8 cellular contexts compared by ENCODE assay signal in the genomic region with DNA sequence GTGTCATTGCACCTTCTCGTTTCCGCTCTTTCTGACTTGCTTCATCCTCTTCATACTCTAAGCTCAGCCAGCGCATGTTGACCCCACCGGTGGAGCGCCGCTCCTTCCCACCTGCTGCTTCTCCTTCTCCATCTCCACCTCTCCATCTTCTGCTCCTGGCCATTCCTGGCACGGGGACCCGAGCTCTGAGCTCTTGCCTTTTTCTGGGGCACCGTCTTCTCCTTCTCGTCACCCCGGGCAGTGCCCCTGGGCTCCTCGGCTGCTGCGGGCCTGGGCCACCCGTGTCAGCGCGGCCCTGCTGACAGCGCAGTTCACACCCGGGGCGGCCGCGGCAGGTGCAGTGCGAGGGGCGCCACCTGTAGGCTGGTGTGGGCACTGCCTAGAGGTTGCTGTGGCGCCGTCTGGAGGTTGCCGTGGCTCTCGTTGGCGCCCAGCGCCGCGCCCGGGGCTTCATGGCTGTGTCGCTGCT. TPM values are rescaled to one million over a fixed set of nuclear protein-coding genes. Genes with fewer than 3 reads are reported as not detected.
A peak's percentile ranks its signal among the peaks of the same experiment; 100 is the strongest.
DNase-seq lines count a peak whose midpoint lies in the region; ATAC-seq, FAIRE-seq and TF ChIP-seq lines count a peak whose summit lies in the region.
"Not testable (repeated sequence)": the region's sequence is repeated elsewhere in the genome, so short reads cannot be mapped to it uniquely, and the experiment has no call there.
"Had no signal": no experiment of that assay in that cellular context is flagged by ENCODE, and none has a peak within 500 bp of the region (broad histone marks: within the 10 kb centered on the region; RNA-seq: fewer than 3 reads in every experiment).

No MANE protein-coding gene starts in this region.

- not testable (repeated sequence) for H3K79me2 ChIP-seq in GM12878 (ENCODE audit: control insufficient read depth, insufficient read depth, low read length)

- intact Hi-C loops in GM12878 (cut with micrococcal nuclease; ENCODE audit: unreplicated experiment); left lung (cut with DNase I): not testable (repeated sequence)

- H4K20me1 ChIP-seq in GM12878 (ENCODE audit: control insufficient read depth, insufficient read depth): not testable (repeated sequence)

- TF ChIP-seq EP300 in GM12878 (IDR thresholded peaks at IDR 0.05; ENCODE audit: borderline replicate concordance in 1 of 2, control insufficient read depth in 1 of 2, low read depth in 2 of 2, low read length in 2 of 2): not testable (repeated sequence)

- H3K9ac ChIP-seq in GM12878 (ENCODE audit: control insufficient read depth, insufficient read depth, low read length): not testable (repeated sequence)

- FAIRE-seq in GM12878 (lab: Jason Lieb, UNC): not testable (repeated sequence)

- not testable (repeated sequence) for H3K4me1 ChIP-seq in GM12878 (ENCODE audit: control insufficient read depth, insufficient read depth, low read length); left lung

- not testable (repeated sequence) for H3K4me2 ChIP-seq in GM12878 (ENCODE audit: control insufficient read depth, insufficient read depth)

- POLR2A ChIA-PET in activated CD4-positive, alpha-beta T cell treated with anti-CD3 and anti-CD28 coated beads, Interleukin-2, amount 10 ng/mL, durations not matched to agents 7 days and 5 days (lab: Charles Lee); GM12878 (lab: Charles Lee): not testable (repeated sequence)

- CTCF ChIA-PET in activated CD4-positive, alpha-beta T cell treated with anti-CD3 and anti-CD28 coated beads, Interleukin-2, amount 10 ng/mL, durations not matched to agents 7 days and 5 days (lab: Charles Lee); GM12878 (lab: Yijun Ruan, JAX): not testable (repeated sequence)

- H3K27me3 Mint-ChIP-seq in activated CD4-positive, alpha-beta T cell treated with anti-CD3 and anti-CD28 coated beads, Interleukin-2, amount 10 ng/mL, durations not matched to agents 7 days and 5 days: not testable (repeated sequence)

- H3K9me3 Mint-ChIP-seq in activated CD4-positive, alpha-beta T cell treated with anti-CD3 and anti-CD28 coated beads, Interleukin-2, amount 10 ng/mL, durations not matched to agents 7 days and 5 days: not testable (repeated sequence)

- not testable (repeated sequence) for H3K4me3 ChIP-seq in GM12878, left lung

- not testable (repeated sequence) for H3K4me3 Mint-ChIP-seq in activated CD4-positive, alpha-beta T cell treated with anti-CD3 and anti-CD28 coated beads, Interleukin-2, amount 10 ng/mL, durations not matched to agents 7 days and 5 days

- in situ Hi-C loops in GM12878 (cut with MboI): not testable (repeated sequence)

- SMC1A ChIA-PET in GM12878 (lab: Charles Lee; ENCODE audit: uncharacterized antibody, unreplicated experiment): not testable (repeated sequence)

- TF ChIP-seq CTCF in GM12878 (IDR thresholded peaks at IDR 0.05 in 2 of 3, conservative IDR thresholded peaks at IDR 0.05 in 1 of 3; ENCODE audit: control insufficient read depth in 2 of 3, extremely low read depth in 1 of 3, insufficient read depth in 1 of 3, low read depth in 3 of 3, low read length in 3 of 3): 0 out of 6 replicates have a peak, but pooled peaks of 1 of the 3 experiments have one; percentile 2
- peak; percentile 7 to 10 for TF ChIP-seq CTCF in left lung (IDR thresholded peaks at IDR 0.05)

- RAD21 ChIA-PET in GM12878 (lab: Charles Lee; ENCODE audit: unreplicated experiment): not testable (repeated sequence)

- not testable (repeated sequence) for TF ChIP-seq POLR2A in GM12878 (IDR thresholded peaks at IDR 0.05; ENCODE audit: low read depth, low read length)

- H3K27ac ChIP-seq in GM12878 (ENCODE audit: control insufficient read depth, insufficient read depth); left lung: not testable (repeated sequence)

- peak overlapping the region; percentile 57 for H3K27ac Mint-ChIP-seq in activated CD4-positive, alpha-beta T cell treated with anti-CD3 and anti-CD28 coated beads, Interleukin-2, amount 10 ng/mL, durations not matched to agents 7 days and 5 days

- H3K36me3 Mint-ChIP-seq in activated CD4-positive, alpha-beta T cell treated with anti-CD3 and anti-CD28 coated beads, Interleukin-2, amount 10 ng/mL, durations not matched to agents 7 days and 5 days (ENCODE audit: low read depth): not testable (repeated sequence)

- not testable (repeated sequence) for H3K36me3 ChIP-seq in GM12878 (ENCODE audit: control insufficient read depth in 2 of 2, insufficient read depth in 2 of 2, low read length in 1 of 2); left lung

- not testable (repeated sequence) for H3K9me3 ChIP-seq in GM12878 (replicated peaks; ENCODE audit: control insufficient read depth, insufficient read depth, low read length); left lung

- WGBS in GM12878 (ENCODE audit: insufficient coverage, insufficient replicate concordance, low lambda C conversion rate, missing lambda C conversion rate): 17% methylated on average over 18 of the region's 33 CpGs

- ATAC-seq in GM19035 (IDR thresholded peaks at IDR 0.05; ENCODE audit: unreplicated experiment) (peak; percentile 94), HG02623 (IDR thresholded peaks at IDR 0.05; ENCODE audit: unreplicated experiment) (peak; percentile 94), HG03521 (IDR thresholded peaks at IDR 0.05; ENCODE audit: unreplicated experiment) (peak; percentile 78), GM12878 (peak; percentile 100), left lung (peak; percentile 100)

- peak; percentile 29 for DNase-seq in activated CD4-positive, alpha-beta T cell treated with anti-CD3 and anti-CD28 coated beads, Interleukin-2, amount 10 ng/mL, durations not matched to agents 7 days and 5 days
- not testable (repeated sequence) for DNase-seq in GM12878 (ENCODE audit: low read depth, low spot score)
- peak in 1 of 2 donors; percentile 76 for DNase-seq in left lung
- peak; percentile 37 for DNase-seq in stimulated activated CD4-positive, alpha-beta T cell treated with anti-CD3 and anti-CD28 coated beads, Interleukin-1b, Interleukin-23, amount 100 ng/mL, for 48 hours

- not testable (repeated sequence) for TF ChIP-seq RAD21 in GM12878 (IDR thresholded peaks at IDR 0.05; ENCODE audit: insufficient read depth, low read depth, low read length)

- H3K4me1 Mint-ChIP-seq in activated CD4-positive, alpha-beta T cell treated with anti-CD3 and anti-CD28 coated beads, Interleukin-2, amount 10 ng/mL, durations not matched to agents 7 days and 5 days: not testable (repeated sequence)

- H3K27me3 ChIP-seq in GM12878 (replicated peaks in 1 of 2; ENCODE audit: control insufficient read depth in 2 of 2, insufficient read depth in 2 of 2, low read length in 1 of 2); left lung: not testable (repeated sequence)

- H2AFZ ChIP-seq in GM12878 (ENCODE audit: control insufficient read depth, low read depth, low read length): not testable (repeated sequence)

- not testable (repeated sequence) for BruUV-seq in GM12878 (replicated peaks; lab: Mats Ljungman, UMichigan)

RNA-seq across cellular contexts. Expression of gene NPIPB9, which starts 1.6 kb away (rescaled TPM):
- 1 to 10 TPM; 2.5 to 2.6 TPM for total RNA-seq in activated CD4-positive, alpha-beta T cell treated with anti-CD3 and anti-CD28 coated beads, Interleukin-2, amount 10 ng/mL, durations not matched to agents 7 days and 5 days
- 90.8 and 94.5 TPM in 2 replicates for total RNA-seq in GM12878 (2013; cell fraction: nucleolus; rRNA removed)
- total RNA-seq in GM12878 (2014; rRNA removed) (0.51 and 0.60 TPM in 2 replicates), GM12878 (2014; rRNA removed; fragmentation: Illumina TruSeq; extraction: Trizol) (1.2 and 1.6 TPM in 2 replicates), GM12878 (2021) (0.80 and 1.6 TPM in 2 replicates), left lung (1 to 10 TPM; 1.2 to 1.5 TPM)
- 1.1 TPM for polyA plus RNA-seq in GM12878 (2011; ENCODE audit: low read depth)
- polyA plus RNA-seq in GM12878 (2011; rRNA removed) (0.54 and 0.89 TPM in 2 replicates), GM12878 (2014; fragmentation: Illumina TruSeq; extraction: Trizol) (1.2 TPM in 1 of 2 replicates, not detected in the other), GM12878 (2014; fragmentation: Nextera tagmentation; extraction: Ambion mirVana) (under 1 TPM; 0.10 to 0.13 TPM), GM12878 (2014; rRNA removed) (0.37 and 1.6 TPM in 2 replicates), GM12878 (2016; fragmentation: Nextera tagmentation; extraction: Ambion mirVana) (under 1 TPM; 0.32 to 0.67 TPM)
- polyA plus RNA-seq in GM12878 (2011; cell fraction: cytosol; rRNA removed): 0.09 and 0.15 TPM in 2 replicates
- polyA plus RNA-seq in GM12878 (2011; cell fraction: nucleus; rRNA removed): 2.1 and 3.0 TPM in 2 replicates
- 1.6 TPM in 2 replicates for polyA plus RNA-seq in GM12878 (2012)
- 0.26 and 2.0 TPM in 2 replicates for polyA minus RNA-seq in GM12878 (2011; rRNA and poly(A)+ RNA removed)
- not detected in 2 replicates for polyA minus RNA-seq in GM12878 (2011; cell fraction: cytosol; rRNA and poly(A)+ RNA removed)
- polyA minus RNA-seq in GM12878 (2011; cell fraction: nucleus; rRNA and poly(A)+ RNA removed): 2.5 TPM in 1 of 2 replicates, not detected in the other
- total RNA-seq: epithelial cell of proximal tubule had no signal

RNA-seq across cellular contexts. Expression of gene EIF3C, which starts 38.8 kb away (rescaled TPM):
- 100 to 1,000 TPM; 430 to 457 TPM for total RNA-seq in activated CD4-positive, alpha-beta T cell treated with anti-CD3 and anti-CD28 coated beads, Interleukin-2, amount 10 ng/mL, durations not matched to agents 7 days and 5 days
- 119 and 183 TPM in 2 replicates for total RNA-seq in GM12878 (2013; cell fraction: nucleolus; rRNA removed)
- 246 and 277 TPM in 2 replicates for total RNA-seq in GM12878 (2014; rRNA removed)
- 163 and 179 TPM in 2 replicates for total RNA-seq in GM12878 (2014; rRNA removed; fragmentation: Illumina TruSeq; extraction: Trizol)
- total RNA-seq in GM12878 (2021): 528 and 555 TPM in 2 replicates
- 130 TPM for polyA plus RNA-seq in GM12878 (2011; ENCODE audit: low read depth)
- polyA plus RNA-seq in GM12878 (2011; rRNA removed): 245 and 371 TPM in 2 replicates
- 266 and 380 TPM in 2 replicates for polyA plus RNA-seq in GM12878 (2011; cell fraction: cytosol; rRNA removed)
- 195 and 356 TPM in 2 replicates for polyA plus RNA-seq in GM12878 (2011; cell fraction: nucleus; rRNA removed)
- polyA plus RNA-seq in GM12878 (2012): 232 and 312 TPM in 2 replicates
- polyA plus RNA-seq in GM12878 (2014; fragmentation: Illumina TruSeq; extraction: Trizol): 261 and 365 TPM in 2 replicates
- polyA plus RNA-seq in GM12878 (2014; fragmentation: Nextera tagmentation; extraction: Ambion mirVana): 100 to 1,000 TPM in 1 of 2 experiments, 10 to 100 TPM in 1; 70.4 to 226 TPM
- 394 and 513 TPM in 2 replicates for polyA plus RNA-seq in GM12878 (2014; rRNA removed)
- 100 to 1,000 TPM; 410 to 423 TPM for polyA plus RNA-seq in GM12878 (2016; fragmentation: Nextera tagmentation; extraction: Ambion mirVana)
- 218 and 423 TPM in 2 replicates for polyA minus RNA-seq in GM12878 (2011; rRNA and poly(A)+ RNA removed)
- 168 and 183 TPM in 2 replicates for polyA minus RNA-seq in GM12878 (2011; cell fraction: cytosol; rRNA and poly(A)+ RNA removed)
- polyA minus RNA-seq in GM12878 (2011; cell fraction: nucleus; rRNA and poly(A)+ RNA removed): 42.9 and 88.9 TPM in 2 replicates
- total RNA-seq in left lung: 100 to 1,000 TPM; 354 to 395 TPM
